ENCODE assay signal across 1 cellular context in the genomic region with DNA sequence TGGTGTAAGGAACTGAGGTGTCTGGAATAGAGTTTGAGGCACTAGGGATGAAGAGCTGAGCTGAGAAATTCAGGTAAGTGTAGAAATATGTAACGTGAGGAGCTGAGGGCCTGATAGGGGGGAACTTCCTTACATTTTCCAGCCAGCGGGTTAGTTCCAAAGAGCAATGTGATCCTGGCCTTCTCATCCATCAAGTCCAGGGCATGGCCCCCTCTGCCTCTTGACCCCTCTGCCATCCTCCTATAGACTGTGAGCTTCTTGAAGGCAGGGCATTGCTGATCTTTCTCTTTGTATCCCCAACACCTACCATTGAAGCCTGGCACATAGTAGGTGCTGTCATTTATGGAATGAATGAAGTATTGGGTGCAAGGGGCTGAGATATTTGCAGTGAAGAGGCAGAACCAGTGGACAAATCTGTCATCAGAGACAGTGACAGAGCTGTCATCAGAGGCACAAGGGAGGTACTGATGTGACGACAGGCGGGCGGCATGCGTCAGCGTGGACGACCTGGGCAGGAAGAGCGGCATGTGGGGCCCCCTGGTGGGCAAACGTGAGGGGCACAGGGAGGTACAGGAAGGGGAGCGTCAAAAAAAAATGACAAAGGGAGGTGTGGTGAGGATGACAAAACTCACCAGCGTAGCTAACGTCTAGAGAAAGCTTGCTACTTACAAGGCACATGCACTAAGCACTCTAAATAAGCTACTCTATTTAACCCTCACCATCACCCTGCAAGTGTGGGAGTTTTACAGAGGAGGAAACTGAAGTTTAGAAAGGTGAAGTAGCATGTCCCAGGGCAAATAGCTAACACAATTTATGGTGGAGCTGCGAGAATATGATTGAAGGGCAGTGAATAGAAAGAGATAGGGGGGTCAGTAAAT.
TF ChIP-seq lines count a peak whose summit lies in the region.

No MANE protein-coding gene starts in this region.

TF ChIP-seq in HepG2, 621 proteins besides CTCF, POLR2A, EP300 and RAD21 (continued from another document and continues in another):
- TF ChIP-seq ZMAT3 (CRISPR knock-in tag; conservative IDR thresholded peaks at IDR 0.05) (no peak), ZZZ3 (CRISPR knock-in tag; IDR thresholded peaks at IDR 0.05; ENCODE audit: borderline replicate concordance) (no peak), ZNF558 (CRISPR knock-in tag; IDR thresholded peaks at IDR 0.05; ENCODE audit: borderline replicate concordance) (no peak), FOXC1 (CRISPR knock-in tag; IDR thresholded peaks at IDR 0.05; ENCODE audit: borderline replicate concordance) (no peak), ZNF772 (CRISPR knock-in tag; IDR thresholded peaks at IDR 0.05) (no peak), SOX6 (IDR thresholded peaks at IDR 0.05) (no peak), SOX6 (CRISPR knock-in tag; IDR thresholded peaks at IDR 0.05) (peak; percentile 39), IRF2 (CRISPR knock-in tag; IDR thresholded peaks at IDR 0.05) (peak; percentile 60), RBM39 (IDR thresholded peaks at IDR 0.05; ENCODE audit: low read depth, low read length, poor library complexity, severe bottlenecking) (no peak), NFYB (CRISPR knock-in tag; IDR thresholded peaks at IDR 0.05) (no peak), ZFP41 (CRISPR knock-in tag; IDR thresholded peaks at IDR 0.05; ENCODE audit: borderline replicate concordance) (no peak), ZFP62 (CRISPR knock-in tag; IDR thresholded peaks at IDR 0.05) (no peak), ZNF737 (CRISPR knock-in tag; IDR thresholded peaks at IDR 0.05; ENCODE audit: borderline replicate concordance) (no peak), POLR2AphosphoS2 (IDR thresholded peaks at IDR 0.05; ENCODE audit: low read depth, low read length) (no peak), SSRP1 (CRISPR knock-in tag; IDR thresholded peaks at IDR 0.05) (no peak), YEATS2 (CRISPR knock-in tag; IDR thresholded peaks at IDR 0.05; ENCODE audit: borderline replicate concordance) (no peak; the same call in 1 of the 2 replicates), BHLHE40 (IDR thresholded peaks at IDR 0.05; ENCODE audit: low read length) (no peak), CEBPG (CRISPR knock-in tag; IDR thresholded peaks at IDR 0.05) (0 out of 2 replicates have a peak, but pooled peaks have one; percentile 27), ZKSCAN1 (IDR thresholded peaks at IDR 0.05; ENCODE audit: low read length) (peak; percentile 97), MZF1 (CRISPR knock-in tag; IDR thresholded peaks at IDR 0.05; ENCODE audit: borderline replicate concordance) (no peak), CCAR2 (optimal IDR thresholded peaks at IDR 0.05; ENCODE audit: low read depth, low read length) (no peak), ZNF841 (CRISPR knock-in tag; IDR thresholded peaks at IDR 0.05; ENCODE audit: borderline replicate concordance) (no peak), HNRNPLL (IDR thresholded peaks at IDR 0.05; ENCODE audit: low read depth, low read length, poor library complexity, severe bottlenecking) (no peak), SMC3 (IDR thresholded peaks at IDR 0.05; ENCODE audit: low read length) (peak; percentile 79), MYC (CRISPR knock-in tag; IDR thresholded peaks at IDR 0.05; ENCODE audit: borderline replicate concordance) (peak; percentile 68; the same call in 1 of the 2 replicates), STAG1 (CRISPR knock-in tag; IDR thresholded peaks at IDR 0.05) (peak; percentile 95), ZNF224 (CRISPR knock-in tag; IDR thresholded peaks at IDR 0.05) (no peak), STAT5B (CRISPR knock-in tag; IDR thresholded peaks at IDR 0.05) (no peak), MIER2 (CRISPR knock-in tag; IDR thresholded peaks at IDR 0.05) (0 out of 2 replicates have a peak, but pooled peaks have one; percentile 39)
- TF ChIP-seq, protein P1, sequence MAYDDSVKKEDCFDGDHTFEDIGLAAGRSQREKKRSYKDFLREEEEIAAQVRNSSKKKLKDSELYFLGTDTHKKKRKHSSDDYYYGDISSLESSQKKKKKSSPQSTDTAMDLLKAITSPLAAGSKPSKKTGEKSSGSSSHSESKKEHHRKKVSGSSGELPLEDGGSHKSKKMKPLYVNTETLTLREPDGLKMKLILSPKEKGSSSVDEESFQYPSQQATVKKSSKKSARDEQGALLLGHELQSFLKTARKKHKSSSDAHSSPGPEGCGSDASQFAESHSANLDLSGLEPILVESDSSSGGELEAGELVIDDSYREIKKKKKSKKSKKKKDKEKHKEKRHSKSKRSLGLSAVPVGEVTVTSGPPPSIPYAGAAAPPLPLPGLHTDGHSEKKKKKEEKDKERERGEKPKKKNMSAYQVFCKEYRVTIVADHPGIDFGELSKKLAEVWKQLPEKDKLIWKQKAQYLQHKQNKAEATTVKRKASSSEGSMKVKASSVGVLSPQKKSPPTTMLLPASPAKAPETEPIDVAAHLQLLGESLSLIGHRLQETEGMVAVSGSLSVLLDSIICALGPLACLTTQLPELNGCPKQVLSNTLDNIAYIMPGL (CRISPR knock-in tag; IDR thresholded peaks at IDR 0.05; ENCODE audit: borderline replicate concordance in 1 of 2, low read depth in 1 of 2): peak in 1 of 2 experiments; percentile 65; a peak in 2 of 4 replicates
- TF ChIP-seq, protein P2, sequence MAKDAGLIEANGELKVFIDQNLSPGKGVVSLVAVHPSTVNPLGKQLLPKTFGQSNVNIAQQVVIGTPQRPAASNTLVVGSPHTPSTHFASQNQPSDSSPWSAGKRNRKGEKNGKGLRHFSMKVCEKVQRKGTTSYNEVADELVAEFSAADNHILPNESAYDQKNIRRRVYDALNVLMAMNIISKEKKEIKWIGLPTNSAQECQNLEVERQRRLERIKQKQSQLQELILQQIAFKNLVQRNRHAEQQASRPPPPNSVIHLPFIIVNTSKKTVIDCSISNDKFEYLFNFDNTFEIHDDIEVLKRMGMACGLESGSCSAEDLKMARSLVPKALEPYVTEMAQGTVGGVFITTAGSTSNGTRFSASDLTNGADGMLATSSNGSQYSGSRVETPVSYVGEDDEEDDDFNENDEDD (CRISPR knock-in tag; IDR thresholded peaks at IDR 0.05; ENCODE audit: borderline replicate concordance): peak; percentile 50; the same call in 1 of the 2 replicates
- TF ChIP-seq, protein P3, sequence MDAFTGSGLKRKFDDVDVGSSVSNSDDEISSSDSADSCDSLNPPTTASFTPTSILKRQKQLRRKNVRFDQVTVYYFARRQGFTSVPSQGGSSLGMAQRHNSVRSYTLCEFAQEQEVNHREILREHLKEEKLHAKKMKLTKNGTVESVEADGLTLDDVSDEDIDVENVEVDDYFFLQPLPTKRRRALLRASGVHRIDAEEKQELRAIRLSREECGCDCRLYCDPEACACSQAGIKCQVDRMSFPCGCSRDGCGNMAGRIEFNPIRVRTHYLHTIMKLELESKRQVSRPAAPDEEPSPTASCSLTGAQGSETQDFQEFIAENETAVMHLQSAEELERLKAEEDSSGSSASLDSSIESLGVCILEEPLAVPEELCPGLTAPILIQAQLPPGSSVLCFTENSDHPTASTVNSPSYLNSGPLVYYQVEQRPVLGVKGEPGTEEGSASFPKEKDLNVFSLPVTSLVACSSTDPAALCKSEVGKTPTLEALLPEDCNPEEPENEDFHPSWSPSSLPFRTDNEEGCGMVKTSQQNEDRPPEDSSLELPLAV (CRISPR knock-in tag; conservative IDR thresholded peaks at IDR 0.05; ENCODE audit: low read depth): no peak
- TF ChIP-seq, protein P4, sequence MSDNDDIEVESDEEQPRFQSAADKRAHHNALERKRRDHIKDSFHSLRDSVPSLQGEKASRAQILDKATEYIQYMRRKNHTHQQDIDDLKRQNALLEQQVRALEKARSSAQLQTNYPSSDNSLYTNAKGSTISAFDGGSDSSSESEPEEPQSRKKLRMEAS (IDR thresholded peaks at IDR 0.05): peak; percentile 66
- TF ChIP-seq, protein P5, sequence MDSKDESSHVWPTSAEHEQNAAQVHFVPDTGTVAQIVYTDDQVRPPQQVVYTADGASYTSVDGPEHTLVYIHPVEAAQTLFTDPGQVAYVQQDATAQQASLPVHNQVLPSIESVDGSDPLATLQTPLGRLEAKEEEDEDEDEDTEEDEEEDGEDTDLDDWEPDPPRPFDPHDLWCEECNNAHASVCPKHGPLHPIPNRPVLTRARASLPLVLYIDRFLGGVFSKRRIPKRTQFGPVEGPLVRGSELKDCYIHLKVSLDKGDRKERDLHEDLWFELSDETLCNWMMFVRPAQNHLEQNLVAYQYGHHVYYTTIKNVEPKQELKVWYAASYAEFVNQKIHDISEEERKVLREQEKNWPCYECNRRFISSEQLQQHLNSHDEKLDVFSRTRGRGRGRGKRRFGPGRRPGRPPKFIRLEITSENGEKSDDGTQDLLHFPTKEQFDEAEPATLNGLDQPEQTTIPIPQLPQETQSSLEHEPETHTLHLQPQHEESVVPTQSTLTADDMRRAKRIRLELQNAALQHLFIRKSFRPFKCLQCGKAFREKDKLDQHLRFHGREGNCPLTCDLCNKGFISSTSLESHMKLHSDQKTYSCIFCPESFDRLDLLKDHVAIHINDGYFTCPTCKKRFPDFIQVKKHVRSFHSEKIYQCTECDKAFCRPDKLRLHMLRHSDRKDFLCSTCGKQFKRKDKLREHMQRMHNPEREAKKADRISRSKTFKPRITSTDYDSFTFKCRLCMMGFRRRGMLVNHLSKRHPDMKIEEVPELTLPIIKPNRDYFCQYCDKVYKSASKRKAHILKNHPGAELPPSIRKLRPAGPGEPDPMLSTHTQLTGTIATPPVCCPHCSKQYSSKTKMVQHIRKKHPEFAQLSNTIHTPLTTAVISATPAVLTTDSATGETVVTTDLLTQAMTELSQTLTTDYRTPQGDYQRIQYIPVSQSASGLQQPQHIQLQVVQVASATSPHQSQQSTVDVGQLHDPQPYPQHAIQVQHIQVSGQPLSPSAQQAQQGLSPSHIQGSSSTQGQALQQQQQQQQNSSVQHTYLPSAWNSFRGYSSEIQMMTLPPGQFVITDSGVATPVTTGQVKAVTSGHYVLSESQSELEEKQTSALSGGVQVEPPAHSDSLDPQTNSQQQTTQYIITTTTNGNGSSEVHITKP (CRISPR knock-in tag; IDR thresholded peaks at IDR 0.05; ENCODE audit: low read depth): peak; percentile 80; the same call in 1 of the 2 replicates
- TF ChIP-seq, protein P6, sequence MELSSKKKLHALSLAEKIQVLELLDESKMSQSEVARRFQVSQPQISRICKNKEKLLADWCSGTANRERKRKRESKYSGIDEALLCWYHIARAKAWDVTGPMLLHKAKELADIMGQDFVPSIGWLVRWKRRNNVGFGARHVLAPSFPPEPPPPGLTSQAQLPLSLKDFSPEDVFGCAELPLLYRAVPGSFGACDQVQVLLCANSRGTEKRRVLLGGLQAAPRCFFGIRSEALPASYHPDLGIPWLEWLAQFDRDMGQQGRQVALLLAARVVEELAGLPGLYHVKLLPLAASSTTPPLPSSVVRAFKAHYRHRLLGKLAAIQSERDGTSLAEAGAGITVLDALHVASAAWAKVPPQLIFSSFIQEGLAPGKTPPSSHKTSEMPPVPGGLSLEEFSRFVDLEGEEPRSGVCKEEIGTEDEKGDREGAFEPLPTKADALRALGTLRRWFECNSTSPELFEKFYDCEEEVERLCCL (CRISPR knock-in tag; IDR thresholded peaks at IDR 0.05; ENCODE audit: borderline replicate concordance): no peak
- TF ChIP-seq, protein P7, sequence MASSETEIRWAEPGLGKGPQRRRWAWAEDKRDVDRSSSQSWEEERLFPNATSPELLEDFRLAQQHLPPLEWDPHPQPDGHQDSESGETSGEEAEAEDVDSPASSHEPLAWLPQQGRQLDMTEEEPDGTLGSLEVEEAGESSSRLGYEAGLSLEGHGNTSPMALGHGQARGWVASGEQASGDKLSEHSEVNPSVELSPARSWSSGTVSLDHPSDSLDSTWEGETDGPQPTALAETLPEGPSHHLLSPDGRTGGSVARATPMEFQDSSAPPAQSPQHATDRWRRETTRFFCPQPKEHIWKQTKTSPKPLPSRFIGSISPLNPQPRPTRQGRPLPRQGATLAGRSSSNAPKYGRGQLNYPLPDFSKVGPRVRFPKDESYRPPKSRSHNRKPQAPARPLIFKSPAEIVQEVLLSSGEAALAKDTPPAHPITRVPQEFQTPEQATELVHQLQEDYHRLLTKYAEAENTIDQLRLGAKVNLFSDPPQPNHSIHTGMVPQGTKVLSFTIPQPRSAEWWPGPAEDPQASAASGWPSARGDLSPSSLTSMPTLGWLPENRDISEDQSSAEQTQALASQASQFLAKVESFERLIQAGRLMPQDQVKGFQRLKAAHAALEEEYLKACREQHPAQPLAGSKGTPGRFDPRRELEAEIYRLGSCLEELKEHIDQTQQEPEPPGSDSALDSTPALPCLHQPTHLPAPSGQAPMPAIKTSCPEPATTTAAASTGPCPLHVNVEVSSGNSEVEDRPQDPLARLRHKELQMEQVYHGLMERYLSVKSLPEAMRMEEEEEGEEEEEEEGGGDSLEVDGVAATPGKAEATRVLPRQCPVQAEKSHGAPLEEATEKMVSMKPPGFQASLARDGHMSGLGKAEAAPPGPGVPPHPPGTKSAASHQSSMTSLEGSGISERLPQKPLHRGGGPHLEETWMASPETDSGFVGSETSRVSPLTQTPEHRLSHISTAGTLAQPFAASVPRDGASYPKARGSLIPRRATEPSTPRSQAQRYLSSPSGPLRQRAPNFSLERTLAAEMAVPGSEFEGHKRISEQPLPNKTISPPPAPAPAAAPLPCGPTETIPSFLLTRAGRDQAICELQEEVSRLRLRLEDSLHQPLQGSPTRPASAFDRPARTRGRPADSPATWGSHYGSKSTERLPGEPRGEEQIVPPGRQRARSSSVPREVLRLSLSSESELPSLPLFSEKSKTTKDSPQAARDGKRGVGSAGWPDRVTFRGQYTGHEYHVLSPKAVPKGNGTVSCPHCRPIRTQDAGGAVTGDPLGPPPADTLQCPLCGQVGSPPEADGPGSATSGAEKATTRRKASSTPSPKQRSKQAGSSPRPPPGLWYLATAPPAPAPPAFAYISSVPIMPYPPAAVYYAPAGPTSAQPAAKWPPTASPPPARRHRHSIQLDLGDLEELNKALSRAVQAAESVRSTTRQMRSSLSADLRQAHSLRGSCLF (CRISPR knock-in tag; IDR thresholded peaks at IDR 0.05; ENCODE audit: borderline replicate concordance): no peak
- TF ChIP-seq, protein P8, sequence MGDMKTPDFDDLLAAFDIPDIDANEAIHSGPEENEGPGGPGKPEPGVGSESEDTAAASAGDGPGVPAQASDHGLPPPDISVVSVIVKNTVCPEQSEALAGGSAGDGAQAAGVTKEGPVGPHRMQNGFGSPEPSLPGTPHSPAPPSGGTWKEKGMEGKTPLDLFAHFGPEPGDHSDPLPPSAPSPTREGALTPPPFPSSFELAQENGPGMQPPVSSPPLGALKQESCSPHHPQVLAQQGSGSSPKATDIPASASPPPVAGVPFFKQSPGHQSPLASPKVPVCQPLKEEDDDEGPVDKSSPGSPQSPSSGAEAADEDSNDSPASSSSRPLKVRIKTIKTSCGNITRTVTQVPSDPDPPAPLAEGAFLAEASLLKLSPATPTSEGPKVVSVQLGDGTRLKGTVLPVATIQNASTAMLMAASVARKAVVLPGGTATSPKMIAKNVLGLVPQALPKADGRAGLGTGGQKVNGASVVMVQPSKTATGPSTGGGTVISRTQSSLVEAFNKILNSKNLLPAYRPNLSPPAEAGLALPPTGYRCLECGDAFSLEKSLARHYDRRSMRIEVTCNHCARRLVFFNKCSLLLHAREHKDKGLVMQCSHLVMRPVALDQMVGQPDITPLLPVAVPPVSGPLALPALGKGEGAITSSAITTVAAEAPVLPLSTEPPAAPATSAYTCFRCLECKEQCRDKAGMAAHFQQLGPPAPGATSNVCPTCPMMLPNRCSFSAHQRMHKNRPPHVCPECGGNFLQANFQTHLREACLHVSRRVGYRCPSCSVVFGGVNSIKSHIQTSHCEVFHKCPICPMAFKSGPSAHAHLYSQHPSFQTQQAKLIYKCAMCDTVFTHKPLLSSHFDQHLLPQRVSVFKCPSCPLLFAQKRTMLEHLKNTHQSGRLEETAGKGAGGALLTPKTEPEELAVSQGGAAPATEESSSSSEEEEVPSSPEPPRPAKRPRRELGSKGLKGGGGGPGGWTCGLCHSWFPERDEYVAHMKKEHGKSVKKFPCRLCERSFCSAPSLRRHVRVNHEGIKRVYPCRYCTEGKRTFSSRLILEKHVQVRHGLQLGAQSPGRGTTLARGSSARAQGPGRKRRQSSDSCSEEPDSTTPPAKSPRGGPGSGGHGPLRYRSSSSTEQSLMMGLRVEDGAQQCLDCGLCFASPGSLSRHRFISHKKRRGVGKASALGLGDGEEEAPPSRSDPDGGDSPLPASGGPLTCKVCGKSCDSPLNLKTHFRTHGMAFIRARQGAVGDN (CRISPR knock-in tag; IDR thresholded peaks at IDR 0.05): peak; percentile 71
